In the genomic region with DNA sequence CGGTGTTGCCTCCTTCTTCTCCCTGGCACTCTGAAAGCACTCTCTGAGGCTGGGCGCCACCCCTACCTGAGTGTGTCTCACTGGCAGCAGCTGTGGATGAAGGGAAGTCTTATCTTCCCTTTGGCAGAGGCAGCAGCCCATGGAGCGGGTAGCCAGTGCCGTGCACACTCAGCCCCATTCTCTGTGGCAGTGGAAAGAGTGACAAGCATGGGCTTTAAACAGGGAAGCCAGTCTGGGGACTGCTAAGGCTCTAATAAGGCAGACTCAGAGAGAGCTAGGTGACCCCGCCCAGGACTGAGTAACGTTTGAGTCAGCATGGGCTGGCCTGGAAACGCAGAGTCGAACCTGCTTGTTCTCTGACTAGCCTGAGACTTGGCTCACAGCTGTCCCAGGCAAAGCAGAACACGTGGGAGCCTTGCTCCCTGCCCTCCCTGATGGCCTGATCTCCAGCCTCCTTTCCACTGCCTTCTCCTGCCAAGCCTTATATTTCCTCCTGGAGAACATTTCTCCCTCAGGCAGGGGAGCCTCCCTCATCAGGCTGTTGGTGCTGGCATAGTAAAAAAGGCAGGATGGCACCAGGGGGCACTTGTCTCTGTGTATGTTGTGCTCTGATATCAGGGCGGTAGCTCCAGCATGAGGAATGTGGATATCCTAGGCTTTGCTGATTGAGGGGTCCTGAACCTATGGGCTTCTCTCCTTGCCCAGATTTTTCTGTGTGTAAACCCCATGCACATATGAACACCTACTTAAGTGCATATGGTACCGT, we compare ENCODE assay signal across 8 cellular contexts.
DNase-seq lines count a peak whose midpoint lies in the region; ATAC-seq lines count a peak whose summit lies in the region.

No MANE protein-coding gene starts in this region.

- H3K4me3 ChIP-seq in skin epidermis, result no peak overlapping the region

- DNase-seq in activated CD4-positive, alpha-beta T cell treated with anti-CD3 and anti-CD28 coated beads, Interleukin-2, amount 50 U/mL, for 48 hours, result peak; percentile 72 to 78
- peak; percentile 86 for DNase-seq in fibroblast of the conjunctiva (ENCODE audit: low read depth)
- DNase-seq in posterior cingulate gyrus, result no peak
- no peak for DNase-seq in SHP77 treated with DMSO at 0.1 percent for 48 hours (lab: John Stamatoyannopoulos, UW)
- no peak for DNase-seq in SIG-M5 (lab: John Stamatoyannopoulos, UW)

- ATAC-seq in GM18508 (IDR thresholded peaks at IDR 0.05; ENCODE audit: insufficient read depth, unreplicated experiment) (peak; percentile 72), HG02973 (IDR thresholded peaks at IDR 0.05; ENCODE audit: unreplicated experiment) (peak; percentile 76)

- peak overlapping the region in 19 of 21 experiments; percentile 43 to 88 (median 73) for H3K27ac ChIP-seq in skin epidermis

- intact Hi-C loops in posterior cingulate gyrus (cut with DNase I), result no loop called here

Comparison
In these comparisons a context has a peak if more than half of its experiments do, and no peak if none do; other contexts are left out.
1. DNase-seq: peak in activated CD4-positive, alpha-beta T cell treated with anti-CD3 and anti-CD28 coated beads, Interleukin-2, amount 50 U/mL, for 48 hours (2 of 2) and fibroblast of the conjunctiva (single experiment); none in posterior cingulate gyrus (0 of 10), SHP77 treated with DMSO at 0.1 percent for 48 hours (single experiment) and SIG-M5 (single experiment).